Comparison of ENCODE assay signal across 24 cellular contexts in genomic region chr10:82071231-82071630, GRCh38.
DNase-seq lines count a peak whose midpoint lies in the region; ATAC-seq and TF ChIP-seq lines count a peak whose summit lies in the region.
"Had no signal": no experiment of that assay in that cellular context is flagged by ENCODE, and none has a peak within 500 bp of the region (broad histone marks: within the 10 kb centered on the region; RNA-seq: fewer than 3 reads in every experiment).

No MANE protein-coding gene starts in this region.

- intact Hi-C loops in left ventricle myocardium inferior (cut with micrococcal nuclease): no loop called here

- H3K36me3 Mint-ChIP-seq in T-helper 1 cell treated with Interleukin-12 subunit alpha and Interleukin-12 subunit beta and Interleukin-4 antibody, amounts not matched to agents 30 μg/mL and 1 μg/mL, for 36 hours (ENCODE audit: low read depth): no peaks in the 10 kb centered on the region
- H3K36me3 Mint-ChIP-seq: CD8-positive, alpha-beta T cell had no signal

- no peak overlapping the region for H3K4me3 ChIP-seq in left ventricle myocardium inferior
- H3K4me3 ChIP-seq: Peyer's patch had no signal

- H3K9me3 ChIP-seq in left ventricle myocardium inferior (replicated peaks): no peaks in the 10 kb centered on the region

- no peak overlapping the region for H3K27ac ChIP-seq in left ventricle myocardium inferior (replicated peaks)
- H3K27ac ChIP-seq: Peyer's patch had no signal

- ATAC-seq in HG02852 (IDR thresholded peaks at IDR 0.05; ENCODE audit: unreplicated experiment) (peak; percentile 64), HG03196 (IDR thresholded peaks at IDR 0.05; ENCODE audit: unreplicated experiment) (no peak)
- ATAC-seq: CD8-positive, alpha-beta T cell; HCT116; SK-N-SH treated with all-trans-retinoic acid at 6 μM for 48 hours had no signal

- no peak overlapping the region for H3K4me3 Mint-ChIP-seq in T-helper 1 cell treated with Interleukin-12 subunit alpha and Interleukin-12 subunit beta and Interleukin-4 antibody, amounts not matched to agents 30 μg/mL and 1 μg/mL, for 36 hours
- H3K4me3 Mint-ChIP-seq: CD8-positive, alpha-beta T cell had no signal

- H3K9me3 Mint-ChIP-seq in T-helper 1 cell treated with Interleukin-12 subunit alpha and Interleukin-12 subunit beta and Interleukin-4 antibody, amounts not matched to agents 30 μg/mL and 1 μg/mL, for 36 hours: no peaks in the 10 kb centered on the region

- TF ChIP-seq CTCF in left ventricle myocardium inferior (IDR thresholded peaks at IDR 0.05; ENCODE audit: borderline replicate concordance): no peak

- DNase-seq in T-helper 1 cell: no peak
- peak; percentile 19 for DNase-seq in MV-4-11 (lab: John Stamatoyannopoulos, UW)
- DNase-seq in left ventricle myocardium inferior: no peak
- DNase-seq in NCI-H2196 (lab: John Stamatoyannopoulos, UW; ENCODE audit: unreplicated experiment): no peak
- DNase-seq: 8988T; C1 segment of cervical spinal cord; Calu3; CD8-positive, alpha-beta T cell; DMS153; GDM1; Kasumi-1; NCI-H1092; NCI-H1436; NCI-H187 treated with DMSO at 0.1 percent for 48 hours; NCI-H2107; NCI-H226; NCI-H510A treated with DMSO at 0.1 percent for 48 hours; NCI-H774; Peyer's patch had no signal

- no peaks in the 10 kb centered on the region for H3K4me1 ChIP-seq in left ventricle myocardium inferior
- H3K4me1 ChIP-seq: Peyer's patch had no signal

- no peaks in the 10 kb centered on the region for H3K27me3 Mint-ChIP-seq in T-helper 1 cell treated with Interleukin-12 subunit alpha and Interleukin-12 subunit beta and Interleukin-4 antibody, amounts not matched to agents 30 μg/mL and 1 μg/mL, for 36 hours (ENCODE audit: low read depth)

- no peaks in the 10 kb centered on the region for H3K27me3 ChIP-seq in left ventricle myocardium inferior (ENCODE audit: low read depth)
- H3K27me3 ChIP-seq: Peyer's patch had no signal

- no peaks in the 10 kb centered on the region for H3K36me3 ChIP-seq in left ventricle myocardium inferior
- H3K36me3 ChIP-seq: Peyer's patch had no signal

- H3K27ac Mint-ChIP-seq in T-helper 1 cell treated with Interleukin-12 subunit alpha and Interleukin-12 subunit beta and Interleukin-4 antibody, amounts not matched to agents 30 μg/mL and 1 μg/mL, for 36 hours: peak overlapping the region; percentile 54
- H3K27ac Mint-ChIP-seq: CD8-positive, alpha-beta T cell had no signal

- H3K4me1 Mint-ChIP-seq in T-helper 1 cell treated with Interleukin-12 subunit alpha and Interleukin-12 subunit beta and Interleukin-4 antibody, amounts not matched to agents 30 μg/mL and 1 μg/mL, for 36 hours (ENCODE audit: low read depth): no peaks in the 10 kb centered on the region
